Comparison of ENCODE assay signal across 34 cellular contexts in the genomic region with DNA sequence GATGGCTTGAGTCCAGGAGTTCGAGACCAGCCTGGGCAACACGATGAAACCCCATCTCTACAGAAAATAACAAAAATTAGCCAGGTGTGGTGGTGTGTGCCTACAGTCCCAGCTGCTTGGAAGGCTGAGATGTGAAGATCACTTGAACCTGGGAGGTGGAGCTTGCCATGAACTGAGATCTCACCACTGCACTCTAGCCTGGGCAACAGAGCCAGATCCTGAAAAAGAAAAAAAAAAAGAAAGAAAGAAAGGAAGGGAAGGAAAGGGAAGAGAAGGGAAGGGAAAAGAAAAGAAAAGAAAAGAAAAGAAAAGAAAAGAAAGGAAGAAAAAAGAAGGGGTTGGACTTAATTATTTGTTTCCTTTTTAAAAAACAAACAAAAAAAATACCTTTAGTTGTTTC.
"Had no signal": no experiment of that assay in that cellular context is flagged by ENCODE, and none has a peak within 500 bp of the region (broad histone marks: within the 10 kb centered on the region; RNA-seq: fewer than 3 reads in every experiment).

No MANE protein-coding gene starts in this region.

- H3K36me3 ChIP-seq: MG63 had no signal

- DNase-seq: Karpas-422, Kasumi-1, MG63, MM.1S, MV-4-11, NCI-H1048, NCI-H1092, NCI-H1092 treated with DMSO at 0.1 percent for 48 hours, NCI-H1105, NCI-H1105 treated with DMSO at 0.1 percent for 48 hours, NCI-H1417, NCI-H1417 treated with DMSO at 0.1 percent for 48 hours, NCI-H1436, NCI-H1436 treated with DMSO at 0.1 percent for 48 hours, NCI-H146, NCI-H1694, NCI-H1694 treated with DMSO at 0.1 percent for 48 hours, NCI-H187, NCI-H187 treated with DMSO at 0.1 percent for 48 hours, NCI-H1930, NCI-H2029, NCI-H2029 treated with DMSO at 0.1 percent for 48 hours, NCI-H2081, NCI-H2081 treated with DMSO at 0.1 percent for 48 hours, NCI-H2107, NCI-H2171, NCI-H2171 treated with DMSO at 0.1 percent for 48 hours, NCI-H2227 treated with DMSO at 0.1 percent for 48 hours, NCI-H226, NCI-H345, NCI-H446, NCI-H446 treated with DMSO at 0.1 percent for 48 hours, NCI-H510A had no signal

- H3K4me2 ChIP-seq: KMS-11 had no signal

- H3K9me3 ChIP-seq: MG63 had no signal

- H3K9ac ChIP-seq: KMS-11 had no signal

- H3K27ac ChIP-seq: KMS-11 had no signal

- H3K4me3 ChIP-seq: MG63 had no signal
